17 cellular contexts compared by ENCODE assay signal in the genomic region with DNA sequence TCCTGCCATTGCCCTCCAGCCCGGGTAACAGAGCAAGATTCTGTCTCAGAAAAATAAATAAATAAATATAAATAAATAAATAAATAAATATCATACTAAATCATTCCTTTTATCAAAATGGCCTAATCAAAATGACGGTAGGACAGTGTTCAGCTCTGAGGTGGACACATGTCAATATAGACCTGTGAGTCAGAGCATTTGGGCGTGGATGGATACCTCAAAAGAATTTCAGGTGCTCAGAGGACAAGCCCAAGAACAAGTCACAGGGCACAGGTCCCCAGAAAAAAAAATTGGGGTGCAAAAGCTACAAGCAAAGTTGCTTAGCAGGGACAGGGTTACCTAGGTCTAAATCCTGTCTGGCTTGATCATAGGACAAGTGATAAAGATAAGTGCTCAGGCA.
"Had no signal": no experiment of that assay in that cellular context is flagged by ENCODE, and none has a peak within 500 bp of the region (broad histone marks: within the 10 kb centered on the region; RNA-seq: fewer than 3 reads in every experiment).

No MANE protein-coding gene starts in this region.

- H3K4me1 ChIP-seq: tibial artery, upper lobe of left lung, vagina had no signal

- FAIRE-seq: frontal cortex had no signal

- H3K4me2 ChIP-seq: smooth muscle cell had no signal

- H3K36me3 ChIP-seq: heart left ventricle, ovary, tibial artery, upper lobe of left lung, vagina had no signal

- H3K27me3 ChIP-seq: heart left ventricle, ovary, tibial artery, upper lobe of left lung, vagina had no signal

- H3K27ac ChIP-seq: dorsolateral prefrontal cortex, ovary, tibial artery, upper lobe of left lung, vagina had no signal

- H3K9me3 ChIP-seq: ovary, tibial artery, upper lobe of left lung, vagina had no signal

- ATAC-seq: heart left ventricle, left lobe of liver, natural killer cell, right cardiac atrium had no signal

- DNase-seq: cortex of kidney; dorsolateral prefrontal cortex; effector CD8-positive, alpha-beta T cell; heart left ventricle; hippocampal formation; kidney glomerular epithelial cell; natural killer cell; nucleus accumbens; ovary; right cardiac atrium; stimulated activated CD4-positive, alpha-beta T cell treated with anti-CD3 and anti-CD28 coated beads, Interleukin-2, amount 100 ng/mL, for 48 hours; tibial artery; upper lobe of left lung had no signal

- H3K4me3 ChIP-seq: dorsolateral prefrontal cortex, heart left ventricle, ovary, smooth muscle cell, tibial artery, upper lobe of left lung, vagina had no signal
